In genomic region chr13:95676100-95676774, GRCh38 we compare ENCODE assay signal across 8 cellular contexts. TPM values are rescaled to one million over a fixed set of nuclear protein-coding genes. Genes with fewer than 3 reads are reported as not detected.
DNase-seq lines count a peak whose midpoint lies in the region; ATAC-seq and TF ChIP-seq lines count a peak whose summit lies in the region.

No MANE protein-coding gene starts in this region.

- peaks cover 17% of the 10 kb centered on the region for H3K36me3 Mint-ChIP-seq in activated CD4-positive, alpha-beta T cell treated with anti-CD3 and anti-CD28 coated beads, Interleukin-2, amount 10 ng/mL, durations not matched to agents 24 days and 14 days (ENCODE audit: low read depth)

- H3K4me1 ChIP-seq in gastrocnemius medialis, result peaks cover 49 to 53% of the 10 kb centered on the region in 2 donors

- TF ChIP-seq CTCF in gastrocnemius medialis (IDR thresholded peaks at IDR 0.05 in 4 of 5, conservative IDR thresholded peaks at IDR 0.05 in 1 of 5), result no peak

- TF ChIP-seq POLR2A in gastrocnemius medialis (IDR thresholded peaks at IDR 0.05) (no peak), GM18505 (IDR thresholded peaks at IDR 0.05; ENCODE audit: borderline replicate concordance, extremely low read depth, insufficient read depth, insufficient read length) (no peak)

- H3K27ac Mint-ChIP-seq in activated CD4-positive, alpha-beta T cell treated with anti-CD3 and anti-CD28 coated beads, Interleukin-2, amount 10 ng/mL, durations not matched to agents 24 days and 14 days, result peak overlapping the region; percentile 93

- peaks cover 4% of the 10 kb centered on the region for H3K9me3 Mint-ChIP-seq in activated CD4-positive, alpha-beta T cell treated with anti-CD3 and anti-CD28 coated beads, Interleukin-2, amount 10 ng/mL, durations not matched to agents 24 days and 14 days

- peak overlapping the region; percentile 93 for H3K4me3 Mint-ChIP-seq in activated CD4-positive, alpha-beta T cell treated with anti-CD3 and anti-CD28 coated beads, Interleukin-2, amount 10 ng/mL, durations not matched to agents 24 days and 14 days

- H3K27me3 Mint-ChIP-seq in activated CD4-positive, alpha-beta T cell treated with anti-CD3 and anti-CD28 coated beads, Interleukin-2, amount 10 ng/mL, durations not matched to agents 24 days and 14 days, result no peaks in the 10 kb centered on the region

- H3K4me3 ChIP-seq in gastrocnemius medialis, result peak overlapping the region; percentile 77 to 98 (median 78)

- peaks cover 39% of the 10 kb centered on the region for H3K4me1 Mint-ChIP-seq in activated CD4-positive, alpha-beta T cell treated with anti-CD3 and anti-CD28 coated beads, Interleukin-2, amount 10 ng/mL, durations not matched to agents 24 days and 14 days

- in situ Hi-C loops in gastrocnemius medialis (cut with MboI; ENCODE audit: low sequenced_read_pairs in 4 of 4), result no loop called here

- H3K27me3 ChIP-seq in gastrocnemius medialis, result no peaks in the 10 kb centered on the region

- peaks cover 0 to 6% (median 0%) of the 10 kb centered on the region in 3 donors for H3K9me3 ChIP-seq in gastrocnemius medialis

- no peaks in the 10 kb centered on the region for H3K36me3 ChIP-seq in gastrocnemius medialis

- intact Hi-C loops in activated CD4-positive, alpha-beta T cell treated with anti-CD3 and anti-CD28 coated beads, Interleukin-2, amount 10 ng/mL, durations not matched to agents 24 days and 14 days (cut with micrococcal nuclease), result loop anchor here (1.0 to 10.0 kb wide), 8 partner anchors 13 to 1074 kb away; partner anchors contain the start of genes ABCC4, DZIP1 and GPR180
- intact Hi-C loops in gastrocnemius medialis (cut with DNase I; ENCODE audit: low total_unique reads), result loop anchor here (5.0 kb wide), 4 partner anchors 76 to 1756 kb away; partner anchors contain the start of gene RAP2A

- peak overlapping the region; percentile 98 to 99 (median 98) for H3K27ac ChIP-seq in gastrocnemius medialis

- DNase-seq in activated CD4-positive, alpha-beta T cell treated with anti-CD3 and anti-CD28 coated beads, Interleukin-2, amount 10 ng/mL, durations not matched to agents 24 days and 14 days, result peak; percentile 72
- DNase-seq in activated CD4-positive, alpha-beta T cell treated with anti-CD3 and anti-CD28 coated beads for 1 hour, result no peak
- DNase-seq in NCI-H510A (lab: John Stamatoyannopoulos, UW), result peak; percentile 25
- peak; percentile 26 for DNase-seq in activated naive CD4-positive, alpha-beta T cell treated with Interleukin-2 at 50 U/mL for 16 hours
- DNase-seq in hepatic stellate cell (ENCODE audit: low spot score), result peak; percentile 16
- DNase-seq in gastrocnemius medialis, result peak; percentile 40 to 58

- ATAC-seq in HG02870 (IDR thresholded peaks at IDR 0.05; ENCODE audit: unreplicated experiment), result peak; percentile 9
- peak; percentile 53 to 57 for ATAC-seq in gastrocnemius medialis
- ATAC-seq in GM18505 (IDR thresholded peaks at IDR 0.05; ENCODE audit: unreplicated experiment), result no peak

RNA-seq across cellular contexts. Expression of gene DNAJC3, which starts 0.7 kb away (rescaled TPM):
- 25.2 and 25.6 TPM in 2 replicates for total RNA-seq in activated CD4-positive, alpha-beta T cell treated with anti-CD3 and anti-CD28 coated beads, Interleukin-2, amount 10 ng/mL, durations not matched to agents 24 days and 14 days
- total RNA-seq in gastrocnemius medialis, result 10 to 100 TPM; 15.7 to 21.6 (median 20.5) TPM

RNA-seq across cellular contexts. Expression of gene DZIP1, which starts 31.7 kb away (rescaled TPM):
- 0.12 and 0.14 TPM in 2 replicates for total RNA-seq in activated CD4-positive, alpha-beta T cell treated with anti-CD3 and anti-CD28 coated beads, Interleukin-2, amount 10 ng/mL, durations not matched to agents 24 days and 14 days
- 1 to 10 TPM in 3 of 4 donors, under 1 TPM in 1; 0.22 to 5.6 (median 2.2) TPM for total RNA-seq in gastrocnemius medialis
